ENCODE assay signal across 8 cellular contexts in the genomic region with DNA sequence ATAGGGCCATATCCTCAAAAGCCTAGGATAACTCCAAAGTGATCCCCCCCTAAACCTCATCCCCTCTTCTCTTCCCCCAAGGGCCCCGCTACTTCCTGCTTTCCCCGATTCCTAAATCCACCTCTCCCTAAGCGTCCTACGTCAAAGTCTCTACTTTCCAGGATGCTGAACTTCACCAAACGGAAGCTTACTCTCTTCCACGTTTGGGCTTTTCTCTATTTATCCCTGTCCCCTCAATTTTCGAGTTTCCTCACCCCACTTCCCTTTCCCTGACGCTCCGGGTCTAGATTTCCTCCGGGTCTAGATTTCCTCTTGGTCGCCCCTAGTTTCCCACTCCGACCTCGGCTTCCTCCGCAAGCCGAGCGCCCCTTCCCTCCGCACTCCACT. TPM values are rescaled to one million over a fixed set of nuclear protein-coding genes. Genes with fewer than 3 reads are reported as not detected.
DNase-seq lines count a peak whose midpoint lies in the region; ATAC-seq and TF ChIP-seq lines count a peak whose summit lies in the region.

No MANE protein-coding gene starts in this region.

- H3K9ac ChIP-seq in PC-3 (ENCODE audit: low read length) (peak overlapping the region; percentile 100), mucosa of rectum (ENCODE audit: low read depth in 1 of 2, low read length in 2 of 2) (peak overlapping the region; percentile 92 to 99)

- peak overlapping the region; percentile 79 for H2AFZ ChIP-seq in PC-3 (ENCODE audit: low read length)

- H3K9me3 ChIP-seq in PC-3 (ENCODE audit: low read length) (no peaks in the 10 kb centered on the region), ectodermal cell (ENCODE audit: control insufficient read depth, low read length) (no peaks in the 10 kb centered on the region), mucosa of rectum (ENCODE audit: control insufficient read depth in 2 of 2, low read length in 2 of 2) (no peaks in the 10 kb centered on the region)

- intact Hi-C loops in PC-3 (cut with micrococcal nuclease), result loop anchor here (1.0 kb wide), 2 partner anchors 17 to 34 kb away; no protein-coding TSS in a partner anchor

- H3K79me2 ChIP-seq in PC-3 (ENCODE audit: low read length), result peaks cover 26% of the 10 kb centered on the region

- H4K20me1 ChIP-seq in PC-3 (ENCODE audit: low read length), result no peaks in the 10 kb centered on the region

- no TSS peak for BruUV-seq in PC-3 (replicated peaks; lab: Mats Ljungman, UMichigan)

- DNase-seq in NCI-H1092 treated with DMSO at 0.1 percent for 48 hours (lab: John Stamatoyannopoulos, UW) (peak; percentile 52), NCI-H1092 (lab: John Stamatoyannopoulos, UW) (no peak), PC-3 (peak; percentile 13), GM19238 (ENCODE audit: insufficient read length, low spot score) (no peak)

- no peaks in the 10 kb centered on the region; the same call in 1 of the 2 replicates for H3K36me3 ChIP-seq in PC-3 (ENCODE audit: low read depth, low read length)
- H3K36me3 ChIP-seq in ectodermal cell (ENCODE audit: control insufficient read depth, insufficient read depth, low read length), result no peaks in the 10 kb centered on the region
- peaks cover 2 to 4% of the 10 kb centered on the region in 2 donors for H3K36me3 ChIP-seq in mucosa of rectum (ENCODE audit: control insufficient read depth in 2 of 2, insufficient read depth in 2 of 2, low read length in 2 of 2)

- CTCF ChIA-PET in PC-3 (lab: Charles Lee), result no interaction called here

- peak overlapping the region; percentile 87 for H3K4me2 ChIP-seq in PC-3 (ENCODE audit: low read length)

- no peaks in the 10 kb centered on the region for H3F3A ChIP-seq in PC-3 (ENCODE audit: low read length, unreplicated experiment)

- POLR2A ChIA-PET in PC-3 (lab: Charles Lee; ENCODE audit: unreplicated experiment), result no interaction called here

- H3K27ac ChIP-seq in PC-3 (ENCODE audit: low read length) (peak overlapping the region; percentile 68), ectodermal cell (ENCODE audit: insufficient read depth, low read depth, low read length, poor library complexity, severe bottlenecking) (peak overlapping the region; percentile 70), mucosa of rectum (ENCODE audit: low read depth in 2 of 2, low read length in 2 of 2) (peak overlapping the region; percentile 97)

- no peaks in the 10 kb centered on the region for H3K9me2 ChIP-seq in PC-3 (replicated peaks; ENCODE audit: low read length)

- H3K4me3 ChIP-seq in PC-3 (ENCODE audit: low read length) (peak overlapping the region; percentile 94), ectodermal cell (ENCODE audit: insufficient read depth, low read depth, low read length) (peak overlapping the region; percentile 91), mucosa of rectum (ENCODE audit: low read length in 2 of 2) (peak overlapping the region; percentile 70 to 98)

- no peak for TF ChIP-seq CTCF in PC-3 (conservative IDR thresholded peaks at IDR 0.05; ENCODE audit: low read depth, low read length)

- ATAC-seq in PC-3 (peak; percentile 21), HG03469 (IDR thresholded peaks at IDR 0.05; ENCODE audit: unreplicated experiment) (no peak), GM19328 (IDR thresholded peaks at IDR 0.05; ENCODE audit: unreplicated experiment) (no peak)

- 0% methylated on average over 17 of the region's 17 CpGs for WGBS in ectodermal cell, 2 experiments

- no peaks in the 10 kb centered on the region for H3K27me3 ChIP-seq in PC-3 (ENCODE audit: low read length)
- H3K27me3 ChIP-seq in ectodermal cell (ENCODE audit: control insufficient read depth, insufficient read depth, low read length, poor library complexity, severe bottlenecking), result no peaks in the 10 kb centered on the region
- H3K27me3 ChIP-seq in mucosa of rectum (ENCODE audit: control insufficient read depth in 2 of 2, insufficient read depth in 2 of 2, low read length in 2 of 2), result no peaks in the 10 kb centered on the region

- H3K4me1 ChIP-seq in PC-3 (ENCODE audit: insufficient read depth, low read length) (peaks cover 19% of the 10 kb centered on the region), ectodermal cell (ENCODE audit: control insufficient read depth, insufficient read depth, low read length) (peaks cover 10% of the 10 kb centered on the region), mucosa of rectum (ENCODE audit: control insufficient read depth in 2 of 2, insufficient read depth in 2 of 2, low read length in 2 of 2) (peaks cover 11 to 24% of the 10 kb centered on the region in 2 donors)

RNA-seq across cellular contexts. Expression of a gene that starts 0.5 kb away (rescaled TPM):
- total RNA-seq in PC-3 (2014; rRNA removed), result 6.7 and 14.1 TPM in 2 replicates
- 18.6 TPM for polyA plus RNA-seq in ectodermal cell (2013, experiment 1 of 4)
- 19.7 TPM for polyA plus RNA-seq in ectodermal cell (2013, experiment 2 of 4)
- 17.6 TPM for polyA plus RNA-seq in ectodermal cell (2013, experiment 3 of 4)
- polyA plus RNA-seq in ectodermal cell (2013, experiment 4 of 4), result 19.0 TPM

RNA-seq across cellular contexts. Expression of a gene that starts 12.6 kb away (rescaled TPM):
- not detected in 2 replicates for total RNA-seq in PC-3 (2014; rRNA removed)
- not detected for polyA plus RNA-seq in ectodermal cell (2013, experiment 1 of 4)
- not detected for polyA plus RNA-seq in ectodermal cell (2013, experiment 2 of 4)
- not detected for polyA plus RNA-seq in ectodermal cell (2013, experiment 3 of 4)
- polyA plus RNA-seq in ectodermal cell (2013, experiment 4 of 4), result not detected

RNA-seq across cellular contexts. Expression of a gene that starts 38.7 kb away (rescaled TPM):
- 122 TPM in 1 of 2 replicates, not detected in the other for total RNA-seq in PC-3 (2014; rRNA removed)
- polyA plus RNA-seq in ectodermal cell (2013, experiment 1 of 4), result 10.8 TPM
- 4.0 TPM for polyA plus RNA-seq in ectodermal cell (2013, experiment 2 of 4)
- 17.8 TPM for polyA plus RNA-seq in ectodermal cell (2013, experiment 3 of 4)
- 20.3 TPM for polyA plus RNA-seq in ectodermal cell (2013, experiment 4 of 4)

Comparison
In these comparisons a context has a peak if more than half of its experiments do, and no peak if none do; other contexts are left out.
1. DNase-seq: peak in NCI-H1092 treated with DMSO at 0.1 percent for 48 hours (single experiment) and PC-3 (single experiment); none in NCI-H1092 (single experiment) and GM19238 (single experiment).
2. Peak in every context shown above with its lines, with median percentiles within 50 percentile points of each other: H3K27ac ChIP-seq and H3K4me3 ChIP-seq.